ENCODE assay signal across 8 cellular contexts in the genomic region with DNA sequence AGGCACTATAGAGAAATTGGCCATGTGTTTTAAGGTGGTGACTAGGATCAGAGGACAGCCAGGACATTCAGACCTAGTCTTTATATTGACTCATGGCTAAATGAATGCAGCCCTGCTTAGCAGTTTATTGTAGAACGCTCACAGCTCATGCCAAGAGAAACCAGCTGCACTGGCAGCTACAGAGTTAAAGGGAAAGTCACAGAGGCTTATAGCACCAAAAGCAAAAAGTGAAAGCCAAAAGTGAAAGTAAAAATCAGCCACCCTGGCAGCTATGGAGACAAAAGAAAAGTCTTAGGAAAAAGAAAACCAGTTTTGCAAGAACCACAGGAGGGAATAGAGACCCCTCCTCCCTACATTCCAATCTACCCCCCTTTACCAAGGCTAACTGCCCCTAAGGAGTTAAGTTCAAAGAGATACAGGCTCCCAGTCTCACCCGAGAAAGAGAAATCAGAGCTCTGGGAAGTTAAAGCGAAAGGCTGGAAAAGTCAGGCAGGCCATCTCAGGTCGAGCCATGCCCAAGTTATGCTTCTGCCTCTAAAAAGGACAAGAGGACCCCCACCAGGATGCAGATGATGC.
DNase-seq lines count a peak whose midpoint lies in the region; ATAC-seq and TF ChIP-seq lines count a peak whose summit lies in the region.

No MANE protein-coding gene starts in this region.

- intact Hi-C loops in ovary (cut with DNase I) = no loop called here

- H3K36me3 ChIP-seq in ovary = no peaks in the 10 kb centered on the region

- no peaks in the 10 kb centered on the region for H3K27me3 ChIP-seq in ovary

- no peak for ATAC-seq in HG03025 (IDR thresholded peaks at IDR 0.05; ENCODE audit: low FRiP score, unreplicated experiment)

- peak overlapping the region; percentile 83 for H3K4me3 Mint-ChIP-seq in activated naive CD4-positive, alpha-beta T cell treated with anti-CD3 and anti-CD28 coated beads, Interleukin-2, amount 10 ng/mL, durations not matched to agents 7 days and 5 days
- H3K4me3 Mint-ChIP-seq in T-helper 2 cell treated with Interferon-gamma antibody and Interleukin-4, amounts not matched to agents 5 μg/mL and 100 μg/mL, for 36 hours = peak overlapping the region; percentile 76

- no peaks in the 10 kb centered on the region for H3K27me3 Mint-ChIP-seq in activated naive CD4-positive, alpha-beta T cell treated with anti-CD3 and anti-CD28 coated beads, Interleukin-2, amount 10 ng/mL, durations not matched to agents 7 days and 5 days
- H3K27me3 Mint-ChIP-seq in T-helper 2 cell treated with Interferon-gamma antibody and Interleukin-4, amounts not matched to agents 5 μg/mL and 100 μg/mL, for 36 hours (ENCODE audit: low read depth) = no peaks in the 10 kb centered on the region

- no peak for TF ChIP-seq CTCF in fibroblast of the aortic adventitia (IDR thresholded peaks at IDR 0.05; ENCODE audit: insufficient read depth, low read length)
- no peak for TF ChIP-seq CTCF in ovary (IDR thresholded peaks at IDR 0.05)

- no peak for TF ChIP-seq EP300 in ovary (IDR thresholded peaks at IDR 0.05)

- H3K4me1 Mint-ChIP-seq in activated naive CD4-positive, alpha-beta T cell treated with anti-CD3 and anti-CD28 coated beads, Interleukin-2, amount 10 ng/mL, durations not matched to agents 7 days and 5 days = peaks cover 20% of the 10 kb centered on the region
- peaks cover 6% of the 10 kb centered on the region for H3K4me1 Mint-ChIP-seq in T-helper 2 cell treated with Interferon-gamma antibody and Interleukin-4, amounts not matched to agents 5 μg/mL and 100 μg/mL, for 36 hours (ENCODE audit: low read depth)

- H3K9me3 ChIP-seq in ovary = no peaks in the 10 kb centered on the region

- CTCF ChIA-PET in activated naive CD4-positive, alpha-beta T cell treated with anti-CD3 and anti-CD28 coated beads, Interleukin-2, amount 10 ng/mL, durations not matched to agents 7 days and 5 days (lab: Charles Lee) = interaction anchor here (1.6 kb wide), 1 partner anchor 120 kb away, joined by 5 read pairs; no protein-coding TSS in a partner anchor

- 2 to 3% (median 2%) methylated on average over 4 of the region's 4 CpGs for WGBS in ovary, 3 donors

- TF ChIP-seq POLR2A in ovary (IDR thresholded peaks at IDR 0.05) = no peak

- peak overlapping the region in 1 of 2 donors; percentile 74 for H3K27ac ChIP-seq in ovary

- peak overlapping the region; percentile 93 for H3K27ac Mint-ChIP-seq in activated naive CD4-positive, alpha-beta T cell treated with anti-CD3 and anti-CD28 coated beads, Interleukin-2, amount 10 ng/mL, durations not matched to agents 7 days and 5 days
- H3K27ac Mint-ChIP-seq in T-helper 2 cell treated with Interferon-gamma antibody and Interleukin-4, amounts not matched to agents 5 μg/mL and 100 μg/mL, for 36 hours = peak overlapping the region; percentile 56

- DNase-seq in activated naive CD4-positive, alpha-beta T cell treated with anti-CD3 and anti-CD28 coated beads, Interleukin-2, amount 10 ng/mL, durations not matched to agents 7 days and 5 days = peak; percentile 34
- DNase-seq in activated naive CD4-positive, alpha-beta T cell treated with anti-CD3 and anti-CD28 coated beads, Interleukin-2, amount 50 U/mL, for 16 hours = no peak
- DNase-seq in T-helper 2 cell treated with Interferon-gamma antibody and Interleukin-4, amounts not matched to agents 5 μg/mL and 100 μg/mL, for 36 hours (ENCODE audit: low spot score) = no peak
- DNase-seq in fibroblast of the aortic adventitia (ENCODE audit: low read depth) = peak; percentile 19
- no peak for DNase-seq in ovary
- no peak for DNase-seq in glomerular visceral epithelial cell (ENCODE audit: extremely low spot score)
- DNase-seq in activated CD4-positive, CD25-positive, alpha-beta regulatory T cell treated with anti-CD3 and anti-CD28 coated beads, Interleukin-2, amount 50 U/mL, for 72 hours = no peak

- H3K9me3 Mint-ChIP-seq in activated naive CD4-positive, alpha-beta T cell treated with anti-CD3 and anti-CD28 coated beads, Interleukin-2, amount 10 ng/mL, durations not matched to agents 7 days and 5 days = peaks cover 7% of the 10 kb centered on the region
- peaks cover 27% of the 10 kb centered on the region for H3K9me3 Mint-ChIP-seq in T-helper 2 cell treated with Interferon-gamma antibody and Interleukin-4, amounts not matched to agents 5 μg/mL and 100 μg/mL, for 36 hours

- peak overlapping the region; percentile 57 for H3K4me3 ChIP-seq in fibroblast of the aortic adventitia (ENCODE audit: low read depth, low read length)
- H3K4me3 ChIP-seq in ovary = peak overlapping the region; percentile 47

- H3K4me1 ChIP-seq in ovary (ENCODE audit: insufficient read depth) = peaks cover 16% of the 10 kb centered on the region

- peaks cover 4% of the 10 kb centered on the region for H3K36me3 Mint-ChIP-seq in activated naive CD4-positive, alpha-beta T cell treated with anti-CD3 and anti-CD28 coated beads, Interleukin-2, amount 10 ng/mL, durations not matched to agents 7 days and 5 days
- peaks cover 3% of the 10 kb centered on the region for H3K36me3 Mint-ChIP-seq in T-helper 2 cell treated with Interferon-gamma antibody and Interleukin-4, amounts not matched to agents 5 μg/mL and 100 μg/mL, for 36 hours (ENCODE audit: low read depth)

Comparison
In these comparisons a context has a peak if more than half of its experiments do, and no peak if none do; other contexts are left out.
1. DNase-seq: peak in activated naive CD4-positive, alpha-beta T cell treated with anti-CD3 and anti-CD28 coated beads, Interleukin-2, amount 10 ng/mL, durations not matched to agents 7 days and 5 days (single experiment) and fibroblast of the aortic adventitia (single experiment); none in activated naive CD4-positive, alpha-beta T cell treated with anti-CD3 and anti-CD28 coated beads, Interleukin-2, amount 50 U/mL, for 16 hours (single experiment), T-helper 2 cell treated with Interferon-gamma antibody and Interleukin-4, amounts not matched to agents 5 μg/mL and 100 μg/mL, for 36 hours (single experiment), ovary (0 of 5), glomerular visceral epithelial cell (single experiment) and activated CD4-positive, CD25-positive, alpha-beta regulatory T cell treated with anti-CD3 and anti-CD28 coated beads, Interleukin-2, amount 50 U/mL, for 72 hours (single experiment).